ENCODE assay signal across 15 cellular contexts in the genomic region with DNA sequence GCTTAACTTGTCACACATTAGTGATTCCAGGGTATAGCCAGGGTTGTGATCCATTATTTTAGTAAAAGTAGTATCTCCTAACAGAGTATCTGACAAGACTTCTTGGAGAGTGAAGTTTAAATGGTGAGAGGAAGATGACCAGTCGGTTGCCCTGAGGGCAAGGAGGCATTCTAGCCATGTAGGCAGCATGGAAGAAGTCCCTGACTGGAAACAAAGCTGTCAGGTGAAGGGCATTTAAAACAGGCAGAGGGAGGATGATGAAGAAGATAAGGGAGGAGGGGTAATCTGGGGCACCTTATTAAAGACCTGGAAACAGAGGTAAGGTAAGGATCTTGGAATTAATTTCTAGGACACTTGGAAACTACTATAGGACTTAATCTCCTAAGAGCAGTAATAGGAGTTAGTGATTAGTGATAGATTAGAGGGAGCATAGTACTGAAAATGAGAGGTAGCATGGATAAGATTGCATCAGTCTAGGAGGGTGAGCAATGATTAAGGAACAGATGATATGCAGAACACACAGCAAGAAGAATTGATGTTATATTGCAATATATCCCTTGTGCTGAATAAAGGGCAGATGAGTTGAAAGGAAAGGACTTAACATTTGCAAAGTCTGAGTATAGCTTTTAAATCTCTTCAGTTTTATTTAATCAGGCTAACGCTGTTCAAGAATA. TPM values are rescaled to one million over a fixed set of nuclear protein-coding genes. Genes with fewer than 3 reads are reported as not detected.
DNase-seq lines count a peak whose midpoint lies in the region; ATAC-seq, FAIRE-seq and TF ChIP-seq lines count a peak whose summit lies in the region.
"Had no signal": no experiment of that assay in that cellular context is flagged by ENCODE, and none has a peak within 500 bp of the region (broad histone marks: within the 10 kb centered on the region; RNA-seq: fewer than 3 reads in every experiment).

No MANE protein-coding gene starts in this region.

- TF ChIP-seq POLR2A in A549 (IDR thresholded peaks at IDR 0.05; ENCODE audit: low read length), result no peak

- POLR2A ChIA-PET in A549 (lab: Yijun Ruan, JAX), result interaction anchor here (1.5 kb wide), 1 partner anchor 10 kb away, joined by 3 read pairs; a partner anchor contains a TSS
- POLR2A ChIA-PET in WTC11 (lab: Charles Lee), result no interaction called here

- WGBS in A549 (ENCODE audit: missing lambda C conversion rate), result 75% methylated on average over 2 of the region's 2 CpGs

- peak overlapping the region; percentile 10; the same call in 1 of the 3 replicates for H3K4me2 ChIP-seq in A549

- H3K4me3 ChIP-seq in A549, result no peak overlapping the region
- H3K4me3 ChIP-seq in fibroblast of mammary gland (ENCODE audit: control insufficient read depth, low read depth, low read length), result no peak overlapping the region
- no peak overlapping the region for H3K4me3 ChIP-seq in brain microvascular endothelial cell (ENCODE audit: low read depth, low read length)
- H3K4me3 ChIP-seq: ascending aorta, stomach had no signal

- H3K4me1 ChIP-seq in A549, result peaks cover 41% of the 10 kb centered on the region; the same call in 2 of the 3 replicates
- H3K4me1 ChIP-seq: ascending aorta had no signal

- no peaks in the 10 kb centered on the region for H3K27me3 ChIP-seq in brain microvascular endothelial cell (replicated peaks)
- H3K27me3 ChIP-seq: ascending aorta, stomach had no signal

- in situ Hi-C loops in brain microvascular endothelial cell (cut with HindIII; ENCODE audit: low pct_ligation_motif_present, low sequenced_read_pairs), result no loop called here

- no peaks in the 10 kb centered on the region for H3K36me3 Mint-ChIP-seq in WTC11

- ATAC-seq in A549, result no peak
- ATAC-seq in WTC11, result no peak
- no peak for ATAC-seq in HG03045 (IDR thresholded peaks at IDR 0.05; ENCODE audit: unreplicated experiment)
- ATAC-seq in HG03342 (IDR thresholded peaks at IDR 0.05; ENCODE audit: unreplicated experiment), result no peak

- no peaks in the 10 kb centered on the region for H3K36me3 ChIP-seq in brain microvascular endothelial cell (replicated peaks)
- H3K36me3 ChIP-seq: ascending aorta, stomach had no signal

- peaks cover 41% of the 10 kb centered on the region for H3K4me1 Mint-ChIP-seq in WTC11

- no peak for TF ChIP-seq EP300 in A549 (IDR thresholded peaks at IDR 0.05)

- TF ChIP-seq CTCF in A549 (IDR thresholded peaks at IDR 0.05) (no peak), WTC11 (IDR thresholded peaks at IDR 0.05) (no peak), fibroblast of mammary gland (conservative IDR thresholded peaks at IDR 0.05; ENCODE audit: control insufficient read depth, insufficient read depth, low read depth, low read length) (no peak), brain microvascular endothelial cell (IDR thresholded peaks at IDR 0.05; ENCODE audit: low read depth, low read length, missing control alignments) (no peak)

- CTCF ChIA-PET in A549 (lab: Yijun Ruan, JAX), result no interaction called here
- CTCF ChIA-PET in WTC11 (lab: Charles Lee), result no interaction called here

- peak overlapping the region; percentile 68 for H3K27ac Mint-ChIP-seq in WTC11

- H3K27me3 Mint-ChIP-seq in WTC11 (ENCODE audit: low read depth), result no peaks in the 10 kb centered on the region

- FAIRE-seq in A549 (lab: Jason Lieb, UNC), result no peak
- FAIRE-seq: RCC 7860 had no signal

- H3K27ac ChIP-seq in A549 (0 out of 6 replicates have a peak overlapping the region, but pooled peaks of 1 of the 2 experiments have one; percentile 42), brain microvascular endothelial cell (no peak overlapping the region)
- H3K27ac ChIP-seq: ascending aorta, stomach had no signal

- H3K4me3 Mint-ChIP-seq in WTC11, result no peak overlapping the region

- TF ChIP-seq RAD21 in A549 (conservative IDR thresholded peaks at IDR 0.05 in 1 of 2, IDR thresholded peaks at IDR 0.05 in 1 of 2), result no peak

- no peaks in the 10 kb centered on the region for H3K9me3 Mint-ChIP-seq in WTC11

- DNase-seq in A549 (ENCODE audit: low read depth in 1 of 2, low spot score in 1 of 2), result no peak
- peak; percentile 61 for DNase-seq in ELF-1 (ENCODE audit: low read depth, low spot score)
- no peak for DNase-seq in WTC11 (ENCODE audit: low spot score)
- peak; percentile 46 for DNase-seq in fibroblast of mammary gland (ENCODE audit: low read depth)
- no peak for DNase-seq in NCI-H2171 treated with DMSO at 0.1 percent for 48 hours (lab: John Stamatoyannopoulos, UW)
- DNase-seq in brain microvascular endothelial cell, result no peak
- DNase-seq: GF-D8; kidney glomerular epithelial cell; NCI-H1048; stimulated activated CD4-positive, alpha-beta T cell treated with anti-CD3 and anti-CD28 coated beads, Interleukin-4, amount 100 ng/mL, for 4 hours; stomach had no signal

- H3K9me3 ChIP-seq in A549, result no peaks in the 10 kb centered on the region
- H3K9me3 ChIP-seq: ascending aorta, stomach had no signal

TF ChIP-seq in A549, 52 proteins besides CTCF, POLR2A, EP300 and RAD21:
- no peak for TF ChIP-seq FOXS1 (CRISPR knock-in tag; IDR thresholded peaks at IDR 0.05)
- TF ChIP-seq GATA3 (IDR thresholded peaks at IDR 0.05; ENCODE audit: borderline replicate concordance), result no peak
- no peak for TF ChIP-seq CHD2 (IDR thresholded peaks at IDR 0.05; ENCODE audit: low read length, partially characterized antibody)
- TF ChIP-seq NFE2L2 (conservative IDR thresholded peaks at IDR 0.05; ENCODE audit: low read length), result no peak
- TF ChIP-seq RCOR1 (IDR thresholded peaks at IDR 0.05; ENCODE audit: low read depth, low read length), result no peak
- TF ChIP-seq, protein P1, sequence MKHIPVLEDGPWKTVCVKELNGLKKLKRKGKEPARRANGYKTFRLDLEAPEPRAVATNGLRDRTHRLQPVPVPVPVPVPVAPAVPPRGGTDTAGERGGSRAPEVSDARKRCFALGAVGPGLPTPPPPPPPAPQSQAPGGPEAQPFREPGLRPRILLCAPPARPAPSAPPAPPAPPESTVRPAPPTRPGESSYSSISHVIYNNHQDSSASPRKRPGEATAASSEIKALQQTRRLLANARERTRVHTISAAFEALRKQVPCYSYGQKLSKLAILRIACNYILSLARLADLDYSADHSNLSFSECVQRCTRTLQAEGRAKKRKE (CRISPR knock-in tag; IDR thresholded peaks at IDR 0.05; ENCODE audit: low read depth), result no peak

TF ChIP-seq in WTC11, 78 proteins besides CTCF, POLR2A, EP300 and RAD21:
- TF ChIP-seq, protein P2, sequence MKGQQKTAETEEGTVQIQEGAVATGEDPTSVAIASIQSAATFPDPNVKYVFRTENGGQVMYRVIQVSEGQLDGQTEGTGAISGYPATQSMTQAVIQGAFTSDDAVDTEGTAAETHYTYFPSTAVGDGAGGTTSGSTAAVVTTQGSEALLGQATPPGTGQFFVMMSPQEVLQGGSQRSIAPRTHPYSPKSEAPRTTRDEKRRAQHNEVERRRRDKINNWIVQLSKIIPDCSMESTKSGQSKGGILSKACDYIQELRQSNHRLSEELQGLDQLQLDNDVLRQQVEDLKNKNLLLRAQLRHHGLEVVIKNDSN (CRISPR knock-in tag; IDR thresholded peaks at IDR 0.05), result no peak
- TF ChIP-seq ZNF138 (CRISPR knock-in tag; conservative IDR thresholded peaks at IDR 0.05) (no peak), EMX1 (CRISPR knock-in tag; IDR thresholded peaks at IDR 0.05) (no peak)

RNA-seq across cellular contexts. Expression of a gene that starts 9.5 kb away (rescaled TPM):
- 55.1 and 68.9 TPM in 2 replicates for polyA plus RNA-seq in A549 (2011; rRNA removed)
- polyA plus RNA-seq in A549 (2012; cell fraction: cytosol; rRNA removed), result 14.0 and 16.6 TPM in 2 replicates
- polyA plus RNA-seq in A549 (2012; cell fraction: nucleus; rRNA removed), result 5.4 and 7.1 TPM in 2 replicates
- 44.5 to 47.1 TPM (median 46.6 TPM) in 3 replicates for polyA plus RNA-seq in A549 (2017; fragmentation: RNase III; extraction: RNeasy Plus Mini Kit Qiagen cat#74134 plus additional on column Dnase treatment)
- polyA minus RNA-seq in A549 (2011; rRNA and poly(A)+ RNA removed), result 28.2 and 29.4 TPM in 2 replicates
- 68.0 to 77.8 TPM (median 72.6 TPM) in 3 replicates for total RNA-seq in WTC11 (2021)

Comparison
In these comparisons a context has a peak if more than half of its experiments do, and no peak if none do; other contexts are left out.
1. DNase-seq: peak in ELF-1 (single experiment) and fibroblast of mammary gland (single experiment); none in A549 (0 of 2), WTC11 (single experiment), NCI-H2171 treated with DMSO at 0.1 percent for 48 hours (single experiment) and brain microvascular endothelial cell (single experiment).